Comparison of ENCODE assay signal across 26 cellular contexts in the genomic region with DNA sequence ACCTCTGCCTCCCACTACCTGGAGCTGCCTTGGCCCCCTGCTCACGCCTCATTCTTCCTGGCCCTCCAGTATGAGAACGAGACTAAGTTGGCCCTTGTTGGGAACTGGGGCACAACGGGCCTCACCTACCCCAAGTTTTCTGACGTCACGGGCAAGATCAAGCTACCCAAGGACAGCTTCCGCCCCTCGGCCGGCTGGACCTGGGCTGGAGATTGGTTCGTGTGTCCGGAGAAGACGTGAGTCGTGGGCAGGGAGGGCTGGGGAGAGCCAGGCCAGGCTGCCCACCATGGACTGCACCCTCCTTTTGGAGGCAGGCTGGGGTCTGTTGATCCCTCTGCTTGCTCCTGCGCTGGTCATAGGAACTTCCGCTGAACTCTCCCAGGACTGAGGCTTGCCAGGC.
"Had no signal": no experiment of that assay in that cellular context is flagged by ENCODE, and none has a peak within 500 bp of the region (broad histone marks: within the 10 kb centered on the region; RNA-seq: fewer than 3 reads in every experiment).

No MANE protein-coding gene starts in this region.

- H3K4me1 ChIP-seq: stomach, suprapubic skin, testis, tibial nerve, transverse colon, upper lobe of left lung, upper lobe of right lung, uterus, vagina had no signal

- H3K4me3 ChIP-seq: stomach, suprapubic skin, testis, thoracic aorta, thyroid gland, tibial artery, tibial nerve, transverse colon, upper lobe of left lung, upper lobe of right lung, uterus, vagina had no signal

- FAIRE-seq: urothelium cell line had no signal

- ATAC-seq: stimulated activated memory B cell treated with anti-CD40 and anti-IgM and Interleukin-4, amounts not matched to agents 10 μg/mL and 1 μg/mL and 100 μg/mL, for 72 hours; stimulated activated naive B cell treated with anti-CD40 and anti-IgM and Interleukin-4, amounts not matched to agents 10 μg/mL and 1 μg/mL and 100 μg/mL, for 72 hours; stimulated activated naive CD8-positive, alpha-beta T cell treated with anti-CD3 and anti-CD28 coated beads, Interleukin-15, amount 100 ng/mL, for 72 hours; stimulated activated naive CD8-positive, alpha-beta T cell treated with anti-CD3 and anti-CD28 coated beads, Interleukin-15, Interleukin-2, amounts not matched to agents 100 U/mL and 50 U/mL, for 24 hours; upper lobe of right lung had no signal

- DNase-seq: stimulated activated CD4-positive, alpha-beta T cell treated with anti-CD3 and anti-CD28 coated beads, Interleukin-2, amount 100 ng/mL, for 48 hours; stimulated activated CD4-positive, alpha-beta T cell treated with anti-CD3 and anti-CD28 coated beads, Interleukin-4, amount 100 ng/mL, for 1 hour; stimulated activated CD4-positive, alpha-beta T cell treated with anti-CD3 and anti-CD28 coated beads, Interleukin-4, amount 100 ng/mL, for 24 hours; stimulated activated CD4-positive, alpha-beta T cell treated with anti-CD3 and anti-CD28 coated beads, Interleukin-4, amount 100 ng/mL, for 4 hours; stimulated activated CD8-positive, alpha-beta memory T cell treated with anti-CD3 and anti-CD28 coated beads, Interleukin-4, amount 100 ng/mL, for 48 hours; stimulated activated naive B cell treated with anti-CD40 and anti-IgM and Interleukin-4, amounts not matched to agents 10 μg/mL and 1 μg/mL and 100 μg/mL, for 72 hours; stimulated activated naive CD4-positive, alpha-beta T cell; stimulated activated naive CD4-positive, alpha-beta T cell treated with Interleukin-2 at 50 U/mL for 16 hours; stimulated activated naive CD8-positive, alpha-beta T cell treated with anti-CD3 and anti-CD28 coated beads, Interleukin-15, amount 100 ng/mL, for 72 hours; stimulated activated naive CD8-positive, alpha-beta T cell treated with anti-CD3 and anti-CD28 coated beads, Interleukin-15, Interleukin-2, amounts not matched to agents 100 U/mL and 50 U/mL, for 24 hours; stomach; substantia nigra; testis; thyroid gland; tibial artery; transverse colon; trophoblast cell; upper lobe of left lung; upper lobe of right lung; uterus had no signal

- H3K36me3 ChIP-seq: suprapubic skin, thoracic aorta, thyroid gland, tibial nerve, transverse colon, upper lobe of right lung, uterus, vagina had no signal

- H3K9me3 ChIP-seq: stomach, suprapubic skin, testis, thoracic aorta, thyroid gland, tibial artery, tibial nerve, transverse colon, upper lobe of left lung, upper lobe of right lung, uterus, vagina had no signal

- H3K27ac ChIP-seq: stomach, suprapubic skin, testis, thoracic aorta, thyroid gland, tibial artery, tibial nerve, transverse colon, upper lobe of left lung, upper lobe of right lung, uterus, vagina had no signal

- H3K27me3 ChIP-seq: stomach, suprapubic skin, testis, thyroid gland, tibial artery, tibial nerve, transverse colon, upper lobe of left lung, upper lobe of right lung, uterus, vagina had no signal
